In genomic region chr2:25054720-25055119, GRCh38 we compare ENCODE assay signal across 33 cellular contexts.
"Had no signal": no experiment of that assay in that cellular context is flagged by ENCODE, and none has a peak within 500 bp of the region (broad histone marks: within the 10 kb centered on the region; RNA-seq: fewer than 3 reads in every experiment).

No MANE protein-coding gene starts in this region.

- H3K27ac ChIP-seq: breast epithelium, epithelial cell of prostate, esophagus squamous epithelium, left lung, lower lobe of right lung, neural progenitor cell, parathyroid adenoma, right atrium auricular region, testis, transverse colon, VCaP had no signal

- DNase-seq: activated CD4-positive, alpha-beta memory T cell treated with anti-CD3 and anti-CD28 coated beads for 36 hours; activated CD4-positive, alpha-beta T cell treated with anti-CD3 and anti-CD28 coated beads for 48 hours; activated CD8-positive, alpha-beta memory T cell treated with anti-CD3 and anti-CD28 coated beads, Interleukin-2, amount 50 U/mL, for 4 hours; activated gamma-delta T cell treated with Interleukin-2 at 50 U/mL for 16 hours; activated naive CD4-positive, alpha-beta T cell treated with anti-CD3 and anti-CD28 coated beads, Interleukin-2, amount 50 U/mL, for 16 hours; activated T-cell treated with anti-CD3 and anti-CD28 coated beads, Interleukin-2, amount 50 U/mL, for 1 hour; amygdala; dermis blood vessel endothelial cell; effector CD4-positive, alpha-beta T cell; esophagus squamous epithelium; left lung; lower lobe of right lung; mesenchymal stem cell; naive thymus-derived CD8-positive, alpha-beta T cell; occipital lobe; stimulated activated CD4-positive, alpha-beta T cell treated with anti-CD3 and anti-CD28 coated beads, Interleukin-15, amount 100 ng/mL, for 24 hours; stimulated activated CD4-positive, alpha-beta T cell treated with anti-CD3 and anti-CD28 coated beads, Interleukin-2, amount 100 ng/mL, for 24 hours; stimulated activated naive CD4-positive, alpha-beta T cell treated with Interleukin-2 at 50 U/mL for 16 hours; testis; transverse colon had no signal

- H3K27me3 ChIP-seq: breast epithelium, left lung, neural progenitor cell, right atrium auricular region, testis, transverse colon had no signal

- H3K9ac ChIP-seq: neural progenitor cell, parathyroid adenoma had no signal

- H3K4me2 ChIP-seq: neural progenitor cell had no signal

- H3K9me3 Mint-ChIP-seq: activated CD4-positive, alpha-beta memory T cell treated with anti-CD3 and anti-CD28 coated beads for 36 hours; activated T-helper 1 cell treated with anti-CD3 and anti-CD28 coated beads, Interleukin-12 subunit alpha, Interleukin-12 subunit beta, Interleukin-2, Interleukin-4 antibody, amounts not matched to agents 30 ng/mL and 10 ng/mL and 1 ng/mL, durations not matched to agents 14 hours and 24 hours and 36 hours; central memory CD8-positive, alpha-beta T cell; naive thymus-derived CD8-positive, alpha-beta T cell; neural progenitor cell had no signal

- H3K4me3 ChIP-seq: breast epithelium, esophagus squamous epithelium, left lung, lower lobe of right lung, neural progenitor cell, right atrium auricular region, testis, transverse colon had no signal

- H3K36me3 Mint-ChIP-seq: activated CD4-positive, alpha-beta memory T cell treated with anti-CD3 and anti-CD28 coated beads for 36 hours; naive thymus-derived CD8-positive, alpha-beta T cell had no signal

- H3K27ac Mint-ChIP-seq: activated CD4-positive, alpha-beta memory T cell treated with anti-CD3 and anti-CD28 coated beads for 36 hours; activated T-helper 1 cell treated with anti-CD3 and anti-CD28 coated beads, Interleukin-12 subunit alpha, Interleukin-12 subunit beta, Interleukin-2, Interleukin-4 antibody, amounts not matched to agents 30 ng/mL and 10 ng/mL and 1 ng/mL, durations not matched to agents 14 hours and 24 hours and 36 hours; naive thymus-derived CD8-positive, alpha-beta T cell; neural progenitor cell had no signal

- H3K36me3 ChIP-seq: breast epithelium, esophagus squamous epithelium, left lung, lower lobe of right lung, neural progenitor cell, right atrium auricular region, transverse colon had no signal

- H3K4me1 ChIP-seq: breast epithelium, esophagus squamous epithelium, left lung, lower lobe of right lung, neural progenitor cell, transverse colon had no signal

- FAIRE-seq: colon, endometrium, frontal cortex, islet of Langerhans had no signal

- ATAC-seq: activated CD4-positive, CD25-positive, alpha-beta regulatory T cell treated with anti-CD3 and anti-CD28 coated beads, Interleukin-2, amount 50 U/mL, for 24 hours; left lung; lower lobe of right lung; naive thymus-derived CD8-positive, alpha-beta T cell had no signal

- H3K4me3 Mint-ChIP-seq: activated CD4-positive, alpha-beta memory T cell treated with anti-CD3 and anti-CD28 coated beads for 36 hours; activated T-helper 1 cell treated with anti-CD3 and anti-CD28 coated beads, Interleukin-12 subunit alpha, Interleukin-12 subunit beta, Interleukin-2, Interleukin-4 antibody, amounts not matched to agents 30 ng/mL and 10 ng/mL and 1 ng/mL, durations not matched to agents 14 hours and 24 hours and 36 hours; central memory CD8-positive, alpha-beta T cell; naive thymus-derived CD8-positive, alpha-beta T cell; neural progenitor cell had no signal

- H3K4me1 Mint-ChIP-seq: central memory CD8-positive, alpha-beta T cell; naive thymus-derived CD8-positive, alpha-beta T cell had no signal

- H3K9me3 ChIP-seq: breast epithelium, esophagus squamous epithelium, left lung, lower lobe of right lung, right atrium auricular region, testis, transverse colon had no signal
